In the genomic region with DNA sequence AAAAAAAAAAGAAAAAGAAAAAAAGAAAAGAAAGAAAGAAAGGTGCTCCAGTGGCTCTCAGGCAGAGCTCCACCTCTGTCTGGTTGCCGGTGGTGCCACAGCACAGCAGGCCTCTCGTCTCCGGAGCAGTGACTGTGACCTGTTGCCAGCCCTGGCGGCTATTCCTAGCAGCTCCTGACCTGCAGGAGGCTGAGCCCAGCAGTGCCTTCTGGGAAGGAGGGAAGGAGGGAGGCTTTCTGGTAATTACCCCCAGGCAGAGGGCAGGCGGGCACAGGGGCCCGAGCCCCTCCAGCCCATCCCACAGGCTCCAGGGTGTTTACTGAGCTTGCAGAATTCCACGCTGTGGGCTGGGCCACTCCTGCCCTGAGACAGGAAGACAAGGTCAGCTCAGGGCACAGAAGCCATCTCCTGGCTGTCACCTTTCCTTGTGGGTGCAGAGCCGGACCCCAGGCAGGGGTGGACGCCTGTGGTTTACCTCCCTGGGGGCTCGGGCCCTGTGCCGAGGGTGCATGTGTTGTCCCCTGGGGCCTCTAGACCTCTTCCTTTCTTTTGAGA, we compare ENCODE assay signal across 10 cellular contexts.
DNase-seq lines count a peak whose midpoint lies in the region; ATAC-seq and TF ChIP-seq lines count a peak whose summit lies in the region.
"Had no signal": no experiment of that assay in that cellular context is flagged by ENCODE, and none has a peak within 500 bp of the region (broad histone marks: within the 10 kb centered on the region; RNA-seq: fewer than 3 reads in every experiment).

No MANE protein-coding gene starts in this region.

- H4K8ac ChIP-seq in mesenchymal stem cell (ENCODE audit: low read length) = peak overlapping the region; percentile 13

- no peaks in the 10 kb centered on the region for H4K20me1 ChIP-seq in mammary epithelial cell (ENCODE audit: insufficient read depth, low read length)

- H3K27ac ChIP-seq in mammary epithelial cell (ENCODE audit: insufficient read depth, low read depth, low read length) (no peak overlapping the region), mesenchymal stem cell (ENCODE audit: low read length, poor library complexity, severe bottlenecking) (no peak overlapping the region)

- H3K36me3 ChIP-seq in mammary epithelial cell (ENCODE audit: insufficient read depth, low read length) (no peaks in the 10 kb centered on the region), mesenchymal stem cell (ENCODE audit: control insufficient read depth in 1 of 2, insufficient read depth in 2 of 2, low read depth in 1 of 2, low read length in 2 of 2) (peaks cover 0 to 3% of the 10 kb centered on the region in 2 experiments), MG63 (no peaks in the 10 kb centered on the region)

- no peak overlapping the region for H3K4me3 Mint-ChIP-seq in CD14-positive monocyte
- H3K4me3 Mint-ChIP-seq: stimulated activated naive CD8-positive, alpha-beta T cell treated with anti-CD3 and anti-CD28 coated beads, Interleukin-15, amount 100 ng/mL, for 72 hours; T-cell had no signal

- no peak overlapping the region for H2AK5ac ChIP-seq in mesenchymal stem cell (ENCODE audit: low read length, severe bottlenecking)

- no peak overlapping the region for H2BK5ac ChIP-seq in mesenchymal stem cell (ENCODE audit: low read depth, low read length, poor library complexity, severe bottlenecking)

- peak overlapping the region; percentile 18 for H4K91ac ChIP-seq in mesenchymal stem cell (ENCODE audit: low read length)

- peaks cover 18 to 19% of the 10 kb centered on the region in 2 donors for H3K36me3 Mint-ChIP-seq in CD14-positive monocyte
- H3K36me3 Mint-ChIP-seq: T-cell had no signal

- peak overlapping the region in 1 of 2 experiments; percentile 18 for H3K18ac ChIP-seq in mesenchymal stem cell (ENCODE audit: low read depth in 1 of 2, low read length in 2 of 2)

- no peak overlapping the region for H3K9ac ChIP-seq in mammary epithelial cell (ENCODE audit: insufficient read depth, low read length)
- H3K9ac ChIP-seq in mesenchymal stem cell (ENCODE audit: low read length) = no peak overlapping the region

- ATAC-seq in HG02885 (IDR thresholded peaks at IDR 0.05; ENCODE audit: poor library complexity, unreplicated experiment) = peak; percentile 36
- no peak for ATAC-seq in HG03571 (IDR thresholded peaks at IDR 0.05; ENCODE audit: unreplicated experiment)
- ATAC-seq in GM18858 (IDR thresholded peaks at IDR 0.05; ENCODE audit: unreplicated experiment) = no peak
- ATAC-seq: stimulated activated naive CD8-positive, alpha-beta T cell treated with anti-CD3 and anti-CD28 coated beads, Interleukin-15, amount 100 ng/mL, for 72 hours; T-cell had no signal

- intact Hi-C loops in CD14-positive monocyte (cut with micrococcal nuclease) (loop anchor here in 1 of 2 donors (5.0 kb wide), 1 partner anchor 77 kb away; no protein-coding TSS in a partner anchor), mammary epithelial cell (cut with micrococcal nuclease) (loop anchor here (5.0 kb wide), 1 partner anchor 82 kb away; no protein-coding TSS in a partner anchor)

- peak; percentile 48 for DNase-seq in CD14-positive monocyte (ENCODE audit: low spot score)
- no peak for DNase-seq in mammary epithelial cell
- DNase-seq in mesenchymal stem cell = no peak
- DNase-seq in activated CD8-positive, alpha-beta memory T cell treated with anti-CD3 and anti-CD28 coated beads, Interleukin-2, amount 50 U/mL, for 48 hours = no peak
- DNase-seq in MG63 = no peak
- DNase-seq: stimulated activated naive CD8-positive, alpha-beta T cell treated with anti-CD3 and anti-CD28 coated beads, Interleukin-15, amount 100 ng/mL, for 72 hours had no signal

- H3K4me3 ChIP-seq in mammary epithelial cell (replicated peaks in 1 of 3; ENCODE audit: insufficient read depth in 1 of 3, low read depth in 2 of 3, low read length in 3 of 3) (no peak overlapping the region), mesenchymal stem cell (ENCODE audit: insufficient read depth in 1 of 2, low read depth in 1 of 2, low read length in 2 of 2) (no peak overlapping the region), MG63 (no peak overlapping the region)

- dilution Hi-C loops in mammary epithelial cell (cut with HindIII; ENCODE audit: low sequenced_read_pairs) = no loop called here

- 36% methylated on average over 9 of the region's 11 CpGs for WGBS in mammary epithelial cell (ENCODE audit: low coverage, missing lambda C conversion rate)
- WGBS in mesenchymal stem cell = 54% methylated on average over 11 of the region's 11 CpGs

- H3K27ac Mint-ChIP-seq in CD14-positive monocyte = peak overlapping the region; percentile 91 to 96 (median 95)
- H3K27ac Mint-ChIP-seq: stimulated activated naive CD8-positive, alpha-beta T cell treated with anti-CD3 and anti-CD28 coated beads, Interleukin-15, amount 100 ng/mL, for 72 hours had no signal

- H3K9me3 ChIP-seq in mammary epithelial cell (replicated peaks; ENCODE audit: insufficient read depth, low read length) (peaks cover 19% of the 10 kb centered on the region), mesenchymal stem cell (ENCODE audit: control insufficient read depth, low read length) (no peaks in the 10 kb centered on the region), MG63 (peaks cover 2% of the 10 kb centered on the region; the same call in 1 of the 2 replicates)

- no peak overlapping the region for H3K4me2 ChIP-seq in mammary epithelial cell (ENCODE audit: insufficient read depth, low read depth, low read length)
- H3K4me2 ChIP-seq in mesenchymal stem cell (ENCODE audit: low read length, poor library complexity, severe bottlenecking) = no peak overlapping the region

- no peaks in the 10 kb centered on the region for H3K79me1 ChIP-seq in mesenchymal stem cell (replicated peaks; ENCODE audit: low read length, poor library complexity, severe bottlenecking)

- no peak overlapping the region for H2BK120ac ChIP-seq in mesenchymal stem cell (ENCODE audit: low read depth, low read length)

- H3K9me3 Mint-ChIP-seq in CD14-positive monocyte = peaks cover 5 to 15% (median 10%) of the 10 kb centered on the region in 7 donors

- H3K4me1 ChIP-seq in mammary epithelial cell (ENCODE audit: insufficient read depth, low read length) = peaks cover 39% of the 10 kb centered on the region
- H3K4me1 ChIP-seq in mesenchymal stem cell (ENCODE audit: control insufficient read depth, insufficient read depth, low read depth, low read length) = peaks cover 38% of the 10 kb centered on the region

- peaks cover 79% of the 10 kb centered on the region for H3K4me1 Mint-ChIP-seq in CD14-positive monocyte

- no peak overlapping the region for H3K4ac ChIP-seq in mesenchymal stem cell (ENCODE audit: low read depth in 1 of 2, low read length in 2 of 2)

- H3K27me3 ChIP-seq in mammary epithelial cell (ENCODE audit: insufficient read depth, low read length) (no peaks in the 10 kb centered on the region), mesenchymal stem cell (ENCODE audit: control insufficient read depth in 1 of 2, insufficient read depth in 1 of 2, low read length in 2 of 2) (peaks cover 0 to 6% of the 10 kb centered on the region in 2 experiments), MG63 (no peaks in the 10 kb centered on the region)

- no peak overlapping the region for H3K23ac ChIP-seq in mesenchymal stem cell (ENCODE audit: low read length in 2 of 2)

- H2BK15ac ChIP-seq in mesenchymal stem cell (ENCODE audit: low read depth, poor library complexity, severe bottlenecking) = no peak overlapping the region

- H3K14ac ChIP-seq in mesenchymal stem cell (ENCODE audit: low read length in 2 of 2) = no peak overlapping the region

- peak overlapping the region; percentile 30 for H2AFZ ChIP-seq in mammary epithelial cell (ENCODE audit: low read depth, low read length)
- H2AFZ ChIP-seq in mesenchymal stem cell (ENCODE audit: low read depth, low read length) = peak overlapping the region; percentile 1

- CTCF ChIA-PET in mammary epithelial cell (lab: Charles Lee; ENCODE audit: low non-redundant PET) = no interaction called here

- H3K79me2 ChIP-seq in mammary epithelial cell (ENCODE audit: insufficient read depth, low read length) = no peaks in the 10 kb centered on the region

- in situ Hi-C loops in mammary epithelial cell (cut with MboI; ENCODE audit: low sequenced_read_pairs in 2 of 2) = no loop called here

- TF ChIP-seq CTCF in CD14-positive monocyte (IDR thresholded peaks at IDR 0.05) (no peak), mammary epithelial cell (conservative IDR thresholded peaks at IDR 0.05 in 1 of 2, IDR thresholded peaks at IDR 0.05 in 1 of 2; ENCODE audit: extremely low read depth in 1 of 2, insufficient read depth in 1 of 2, low read depth in 1 of 2, low read length in 2 of 2) (peak in 1 of 2 donors; percentile 23)

- no peak overlapping the region for H2BK12ac ChIP-seq in mesenchymal stem cell (ENCODE audit: low read length in 2 of 2)

- H3K27me3 Mint-ChIP-seq in CD14-positive monocyte (ENCODE audit: low read depth in 3 of 3) = peaks cover 0 to 8% (median 2%) of the 10 kb centered on the region in 3 donors
- H3K27me3 Mint-ChIP-seq: stimulated activated naive CD8-positive, alpha-beta T cell treated with anti-CD3 and anti-CD28 coated beads, Interleukin-15, amount 100 ng/mL, for 72 hours; T-cell had no signal

- no TSS peak for BruUV-seq in mammary epithelial cell (replicated peaks; lab: Mats Ljungman, UMichigan)
